ENCODE assay signal across 8 cellular contexts in genomic region chr11:9386086-9386485, GRCh38. TPM values are rescaled to one million over a fixed set of nuclear protein-coding genes. Genes with fewer than 3 reads are reported as not detected.
DNase-seq lines count a peak whose midpoint lies in the region; ATAC-seq lines count a peak whose summit lies in the region.

No MANE protein-coding gene starts in this region.

- H3K9ac ChIP-seq in stomach smooth muscle (ENCODE audit: low read length in 2 of 2): no peak overlapping the region

- intact Hi-C loops in activated T-helper 1 cell treated with anti-CD3 and anti-CD28 coated beads, Interleukin-12 subunit alpha, Interleukin-12 subunit beta, Interleukin-2, Interleukin-4 antibody, amounts not matched to agents 30 ng/mL and 10 ng/mL and 1 ng/mL, durations not matched to agents 14 hours and 24 hours and 36 hours (cut with micrococcal nuclease): no loop called here

- no peaks in the 10 kb centered on the region for H3K36me3 ChIP-seq in stomach smooth muscle (ENCODE audit: control insufficient read depth in 2 of 2, insufficient read depth in 2 of 2, low read length in 2 of 2)

- no peak overlapping the region for H3K27ac ChIP-seq in stomach smooth muscle (ENCODE audit: low read length)

- H3K4me3 Mint-ChIP-seq in activated CD8-positive, alpha-beta memory T cell treated with anti-CD3 and anti-CD28 coated beads, Interleukin-2, amount 10 ng/mL, durations not matched to agents 7 days and 5 days: peak overlapping the region; percentile 93
- peak overlapping the region; percentile 96 for H3K4me3 Mint-ChIP-seq in activated T-helper 1 cell treated with anti-CD3 and anti-CD28 coated beads, Interleukin-12 subunit alpha, Interleukin-12 subunit beta, Interleukin-2, Interleukin-4 antibody, amounts not matched to agents 30 ng/mL and 10 ng/mL and 1 ng/mL, durations not matched to agents 14 hours and 24 hours and 36 hours

- no peaks in the 10 kb centered on the region for H3K27me3 ChIP-seq in stomach smooth muscle (ENCODE audit: control insufficient read depth in 1 of 2, insufficient read depth in 2 of 2, low read length in 2 of 2)

- peaks cover 12% of the 10 kb centered on the region for H3K4me1 ChIP-seq in stomach smooth muscle (ENCODE audit: control insufficient read depth, insufficient read depth, low read length)

- CTCF ChIA-PET in activated CD8-positive, alpha-beta memory T cell treated with anti-CD3 and anti-CD28 coated beads, Interleukin-2, amount 10 ng/mL, durations not matched to agents 7 days and 5 days (lab: Charles Lee): interaction anchor here (0.8 to 2.3 kb wide), 11 partner anchors 8 to 427 kb away, joined by 3 to 12 read pairs (median 3); partner anchors contain the start of genes TMEM41B and ZNF143

- peak overlapping the region; percentile 43 for H3K27ac Mint-ChIP-seq in activated CD8-positive, alpha-beta memory T cell treated with anti-CD3 and anti-CD28 coated beads, Interleukin-2, amount 10 ng/mL, durations not matched to agents 7 days and 5 days
- H3K27ac Mint-ChIP-seq in activated T-helper 1 cell treated with anti-CD3 and anti-CD28 coated beads, Interleukin-12 subunit alpha, Interleukin-12 subunit beta, Interleukin-2, Interleukin-4 antibody, amounts not matched to agents 30 ng/mL and 10 ng/mL and 1 ng/mL, durations not matched to agents 14 hours and 24 hours and 36 hours: no peak overlapping the region

- H3K4me3 ChIP-seq in iPS-11a (ENCODE audit: low read depth, low read length): peak overlapping the region; percentile 97
- H3K4me3 ChIP-seq in stomach smooth muscle (ENCODE audit: low read length in 2 of 2): peak overlapping the region; percentile 93 to 94

- ATAC-seq in activated CD8-positive, alpha-beta memory T cell treated with anti-CD3 and anti-CD28 coated beads, Interleukin-2, amount 10 ng/mL, durations not matched to agents 7 days and 5 days: no peak
- no peak for ATAC-seq in GM18868 (IDR thresholded peaks at IDR 0.05; ENCODE audit: unreplicated experiment)

- no peak for DNase-seq in activated CD8-positive, alpha-beta memory T cell treated with anti-CD3 and anti-CD28 coated beads, Interleukin-2, amount 10 ng/mL, durations not matched to agents 7 days and 5 days
- no peak for DNase-seq in activated CD8-positive, alpha-beta memory T cell treated with anti-CD3 and anti-CD28 coated beads for 24 hours
- DNase-seq in activated T-helper 1 cell treated with anti-CD3 and anti-CD28 coated beads, Interleukin-12 subunit alpha, Interleukin-12 subunit beta, Interleukin-2, Interleukin-4 antibody, amounts not matched to agents 30 ng/mL and 10 ng/mL and 1 ng/mL, durations not matched to agents 14 hours and 24 hours and 36 hours (ENCODE audit: low spot score): no peak
- DNase-seq in GF-D8 (lab: John Stamatoyannopoulos, UW) (no peak), NCI-H1092 (lab: John Stamatoyannopoulos, UW) (no peak)

- H3K9me3 ChIP-seq in stomach smooth muscle (ENCODE audit: control insufficient read depth in 2 of 2, low read length in 2 of 2): no peaks in the 10 kb centered on the region

- H3K9me3 Mint-ChIP-seq in activated CD8-positive, alpha-beta memory T cell treated with anti-CD3 and anti-CD28 coated beads, Interleukin-2, amount 10 ng/mL, durations not matched to agents 7 days and 5 days (ENCODE audit: low read depth): no peaks in the 10 kb centered on the region
- H3K9me3 Mint-ChIP-seq in activated T-helper 1 cell treated with anti-CD3 and anti-CD28 coated beads, Interleukin-12 subunit alpha, Interleukin-12 subunit beta, Interleukin-2, Interleukin-4 antibody, amounts not matched to agents 30 ng/mL and 10 ng/mL and 1 ng/mL, durations not matched to agents 14 hours and 24 hours and 36 hours: no peaks in the 10 kb centered on the region

- peaks cover 39% of the 10 kb centered on the region for H3K4me1 Mint-ChIP-seq in activated CD8-positive, alpha-beta memory T cell treated with anti-CD3 and anti-CD28 coated beads, Interleukin-2, amount 10 ng/mL, durations not matched to agents 7 days and 5 days
- peaks cover 36% of the 10 kb centered on the region for H3K4me1 Mint-ChIP-seq in activated T-helper 1 cell treated with anti-CD3 and anti-CD28 coated beads, Interleukin-12 subunit alpha, Interleukin-12 subunit beta, Interleukin-2, Interleukin-4 antibody, amounts not matched to agents 30 ng/mL and 10 ng/mL and 1 ng/mL, durations not matched to agents 14 hours and 24 hours and 36 hours (ENCODE audit: low read depth)

- H3K27me3 Mint-ChIP-seq in activated CD8-positive, alpha-beta memory T cell treated with anti-CD3 and anti-CD28 coated beads, Interleukin-2, amount 10 ng/mL, durations not matched to agents 7 days and 5 days: no peaks in the 10 kb centered on the region
- H3K27me3 Mint-ChIP-seq in activated T-helper 1 cell treated with anti-CD3 and anti-CD28 coated beads, Interleukin-12 subunit alpha, Interleukin-12 subunit beta, Interleukin-2, Interleukin-4 antibody, amounts not matched to agents 30 ng/mL and 10 ng/mL and 1 ng/mL, durations not matched to agents 14 hours and 24 hours and 36 hours (ENCODE audit: insufficient read depth): no peaks in the 10 kb centered on the region

- peaks cover 21% of the 10 kb centered on the region for H3K36me3 Mint-ChIP-seq in activated CD8-positive, alpha-beta memory T cell treated with anti-CD3 and anti-CD28 coated beads, Interleukin-2, amount 10 ng/mL, durations not matched to agents 7 days and 5 days
- H3K36me3 Mint-ChIP-seq in activated T-helper 1 cell treated with anti-CD3 and anti-CD28 coated beads, Interleukin-12 subunit alpha, Interleukin-12 subunit beta, Interleukin-2, Interleukin-4 antibody, amounts not matched to agents 30 ng/mL and 10 ng/mL and 1 ng/mL, durations not matched to agents 14 hours and 24 hours and 36 hours (ENCODE audit: low read depth): peaks cover 14% of the 10 kb centered on the region

RNA-seq across cellular contexts. Expression of gene IPO7, which starts 1.6 kb away (rescaled TPM):
- 100 to 1,000 TPM in 1 of 2 experiments, 10 to 100 TPM in 1; 98.5 to 121 TPM for total RNA-seq in activated CD8-positive, alpha-beta memory T cell treated with anti-CD3 and anti-CD28 coated beads, Interleukin-2, amount 10 ng/mL, durations not matched to agents 7 days and 5 days
- 136 and 153 TPM in 2 replicates for total RNA-seq in activated T-helper 1 cell treated with anti-CD3 and anti-CD28 coated beads, Interleukin-12 subunit alpha, Interleukin-12 subunit beta, Interleukin-2, Interleukin-4 antibody, amounts not matched to agents 30 ng/mL and 10 ng/mL and 1 ng/mL, durations not matched to agents 14 hours and 24 hours and 36 hours
